In the genomic region with DNA sequence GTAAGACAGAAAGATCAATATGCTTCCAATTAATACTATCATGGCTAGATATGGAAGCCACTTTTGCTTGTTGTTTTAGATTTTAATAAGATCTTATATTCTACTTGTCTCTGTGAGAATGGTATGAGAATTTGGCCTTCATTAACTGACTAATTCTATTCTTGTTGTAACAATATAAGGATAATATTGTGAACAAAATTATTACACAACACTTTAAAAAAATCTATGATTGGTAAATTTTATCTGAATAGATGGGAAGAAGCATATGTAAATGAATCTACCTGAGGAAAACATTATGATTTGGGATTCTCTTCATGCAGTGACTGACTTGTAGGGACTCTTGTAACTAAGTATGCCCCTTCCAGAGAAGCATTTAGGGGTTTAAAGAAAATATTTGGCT, we compare ENCODE assay signal across 22 cellular contexts.
"Had no signal": no experiment of that assay in that cellular context is flagged by ENCODE, and none has a peak within 500 bp of the region (broad histone marks: within the 10 kb centered on the region; RNA-seq: fewer than 3 reads in every experiment).

No MANE protein-coding gene starts in this region.

- H2AFZ ChIP-seq: neural progenitor cell had no signal

- H3K4me1 Mint-ChIP-seq: natural killer cell, neural progenitor cell had no signal

- H3K27me3 ChIP-seq: gastrocnemius medialis, heart right ventricle, neural progenitor cell, pancreas, spleen, stomach, transverse colon had no signal

- H3K27ac ChIP-seq: heart right ventricle, neural progenitor cell, pancreas, spleen, stomach, thoracic aorta, transverse colon had no signal

- ATAC-seq: esophagus mucosa, gastrocnemius medialis, heart right ventricle, natural killer cell, pancreas, right cardiac atrium had no signal

- H3K9me3 Mint-ChIP-seq: neural progenitor cell had no signal

- H3K36me3 ChIP-seq: gastrocnemius medialis, heart right ventricle, neural progenitor cell, pancreas, spleen, stomach, thoracic aorta, transverse colon had no signal

- H3K9ac ChIP-seq: neural progenitor cell had no signal

- H3K27ac Mint-ChIP-seq: natural killer cell, neural progenitor cell, progenitor cell of endocrine pancreas had no signal

- H3K4me3 Mint-ChIP-seq: natural killer cell, neural progenitor cell had no signal

- DNase-seq: cortex of kidney; effector memory CD4-positive, alpha-beta T cell; gastrocnemius medialis; heart right ventricle; hypothalamus; kidney glomerular epithelial cell; mesendoderm; natural killer cell; nucleus accumbens; pancreas; right cardiac atrium; spleen; stimulated activated CD4-positive, alpha-beta T cell treated with anti-CD3 and anti-CD28 coated beads, Interleukin-2, amount 100 ng/mL, for 24 hours; stimulated activated CD4-positive, alpha-beta T cell treated with anti-CD3 and anti-CD28 coated beads, Interleukin-4, amount 100 ng/mL, for 4 hours; stimulated activated naive CD4-positive, alpha-beta T cell; stomach; substantia nigra; transverse colon had no signal

- H3K4me1 ChIP-seq: pancreas, spleen, stomach, transverse colon had no signal

- H3K4me2 ChIP-seq: neural progenitor cell had no signal

- H3K9me3 ChIP-seq: gastrocnemius medialis, heart right ventricle, pancreas, spleen, stomach, thoracic aorta, transverse colon had no signal

- H3K27me3 Mint-ChIP-seq: progenitor cell of endocrine pancreas had no signal

- H3K4me3 ChIP-seq: gastrocnemius medialis, heart right ventricle, neural progenitor cell, pancreas, spleen, stomach, thoracic aorta, transverse colon had no signal

- H3K36me3 Mint-ChIP-seq: natural killer cell, neural progenitor cell had no signal
